ENCODE assay signal across 8 cellular contexts in genomic region chr16:50154369-50154947, GRCh38. TPM values are rescaled to one million over a fixed set of nuclear protein-coding genes. Genes with fewer than 3 reads are reported as not detected.
A peak's percentile ranks its signal among the peaks of the same experiment; 100 is the strongest.
DNase-seq lines count a peak whose midpoint lies in the region; ATAC-seq and TF ChIP-seq lines count a peak whose summit lies in the region.

No MANE protein-coding gene starts in this region.

- no peak for TF ChIP-seq CTCF in right atrium auricular region (IDR thresholded peaks at IDR 0.05)

- H3K4me1 Mint-ChIP-seq in activated naive CD8-positive, alpha-beta T cell treated with anti-CD3 and anti-CD28 coated beads, Interleukin-2, amount 10 ng/mL, durations not matched to agents 7 days and 5 days, result peaks cover 36% of the 10 kb centered on the region

- no peaks in the 10 kb centered on the region for H3K27me3 ChIP-seq in right atrium auricular region

- peak overlapping the region; percentile 83 for H3K27ac Mint-ChIP-seq in activated naive CD8-positive, alpha-beta T cell treated with anti-CD3 and anti-CD28 coated beads, Interleukin-2, amount 10 ng/mL, durations not matched to agents 7 days and 5 days

- intact Hi-C loops in cardiac septum (cut with DNase I), result loop anchor here (2.0 to 5.0 kb wide), 3 partner anchors 56 to 127 kb away; partner anchors contain the start of gene CNEP1R1

- no peaks in the 10 kb centered on the region for H3K27me3 Mint-ChIP-seq in activated naive CD8-positive, alpha-beta T cell treated with anti-CD3 and anti-CD28 coated beads, Interleukin-2, amount 10 ng/mL, durations not matched to agents 7 days and 5 days

- peak overlapping the region; percentile 81 to 95 for H3K27ac ChIP-seq in right atrium auricular region
- peak overlapping the region in 19 of 21 experiments; percentile 20 to 96 (median 79) for H3K27ac ChIP-seq in skin epidermis

- DNase-seq in right atrium auricular region (ENCODE audit: low spot score) (peak; percentile 54), cardiac septum (ENCODE audit: low spot score) (no peak), iPS-NIHi7 (ENCODE audit: extremely low spot score) (peak; percentile 13), NOMO-1 treated with dmso at 0.1 percent for 144 hours (lab: John Stamatoyannopoulos, UW; ENCODE audit: unreplicated experiment) (no peak)
- no peak for DNase-seq in activated naive CD8-positive, alpha-beta T cell treated with anti-CD3 and anti-CD28 coated beads, Interleukin-2, amount 10 ng/mL, durations not matched to agents 7 days and 5 days

- peaks cover 0 to 47% of the 10 kb centered on the region in 2 donors for H3K4me1 ChIP-seq in right atrium auricular region

- H3K4me3 Mint-ChIP-seq in activated naive CD8-positive, alpha-beta T cell treated with anti-CD3 and anti-CD28 coated beads, Interleukin-2, amount 10 ng/mL, durations not matched to agents 7 days and 5 days, result peak overlapping the region; percentile 88

- no peaks in the 10 kb centered on the region for H3K9me3 Mint-ChIP-seq in activated naive CD8-positive, alpha-beta T cell treated with anti-CD3 and anti-CD28 coated beads, Interleukin-2, amount 10 ng/mL, durations not matched to agents 7 days and 5 days

- ATAC-seq in activated naive CD8-positive, alpha-beta T cell treated with anti-CD3 and anti-CD28 coated beads, Interleukin-2, amount 10 ng/mL, durations not matched to agents 7 days and 5 days (ENCODE audit: low read depth), result no peak
- ATAC-seq in HG02884 (IDR thresholded peaks at IDR 0.05; ENCODE audit: unreplicated experiment), result no peak
- ATAC-seq in HG03432 (IDR thresholded peaks at IDR 0.05; ENCODE audit: unreplicated experiment), result no peak

- peaks cover 7% of the 10 kb centered on the region for H3K36me3 Mint-ChIP-seq in activated naive CD8-positive, alpha-beta T cell treated with anti-CD3 and anti-CD28 coated beads, Interleukin-2, amount 10 ng/mL, durations not matched to agents 7 days and 5 days

- POLR2A ChIA-PET in activated naive CD8-positive, alpha-beta T cell treated with anti-CD3 and anti-CD28 coated beads, Interleukin-2, amount 10 ng/mL, durations not matched to agents 7 days and 5 days (lab: Charles Lee), result interaction anchor here (0.7 to 1.8 kb wide), 3 partner anchors 13 to 89 kb away, joined by 3 to 7 read pairs (median 3); partner anchors contain the start of gene HEATR3

- no peaks in the 10 kb centered on the region for H3K9me3 ChIP-seq in right atrium auricular region

- H3K4me3 ChIP-seq in right atrium auricular region, result peak overlapping the region; percentile 86 to 97
- H3K4me3 ChIP-seq in skin epidermis, result peak overlapping the region; percentile 55 to 94 (median 78)

- no peaks in the 10 kb centered on the region for H3K36me3 ChIP-seq in right atrium auricular region

RNA-seq across cellular contexts. Expression of gene TENT4B, which starts 1.4 kb away (rescaled TPM):
- total RNA-seq in right atrium auricular region (1 to 10 TPM; 5.0 to 6.1 TPM), cardiac septum (9.1 TPM)
- 10 to 100 TPM; 18.0 TPM for total RNA-seq in activated naive CD8-positive, alpha-beta T cell treated with anti-CD3 and anti-CD28 coated beads, Interleukin-2, amount 10 ng/mL, durations not matched to agents 7 days and 5 days

Comparison
In these comparisons a context has a peak if more than half of its experiments do, and no peak if none do; other contexts are left out.
1. DNase-seq: peak in right atrium auricular region (single experiment) and iPS-NIHi7 (single experiment); none in cardiac septum (single experiment), activated naive CD8-positive, alpha-beta T cell treated with anti-CD3 and anti-CD28 coated beads, Interleukin-2, amount 10 ng/mL, durations not matched to agents 7 days and 5 days (single experiment) and NOMO-1 treated with dmso at 0.1 percent for 144 hours (single experiment).